8 cellular contexts compared by ENCODE assay signal in the genomic region with DNA sequence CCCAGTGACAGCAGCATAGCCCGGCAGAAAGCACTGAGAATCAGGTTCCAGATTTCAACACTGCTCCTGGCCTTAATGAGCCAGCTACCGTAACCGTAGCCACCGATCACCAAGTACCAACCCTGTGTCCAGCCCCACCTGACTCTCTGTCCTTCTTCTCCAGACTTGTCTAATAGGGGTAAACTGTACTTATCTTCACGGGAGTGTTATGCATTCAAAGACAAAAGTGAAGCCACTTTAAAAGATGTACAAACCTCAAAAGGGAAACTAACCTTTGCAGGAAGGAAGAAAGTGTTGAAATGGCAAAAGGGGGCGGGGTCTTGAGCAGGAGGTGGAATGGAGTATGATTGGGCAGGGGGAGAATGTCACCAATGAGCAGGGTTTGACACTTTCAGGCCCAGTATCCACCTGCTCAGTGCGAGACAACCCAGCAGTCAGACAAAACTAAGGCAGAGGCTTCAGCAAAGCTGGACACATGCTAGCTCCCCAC.
DNase-seq lines count a peak whose midpoint lies in the region; ATAC-seq, FAIRE-seq and TF ChIP-seq lines count a peak whose summit lies in the region.

No MANE protein-coding gene starts in this region.

- peak; percentile 9 for DNase-seq in NAMALWA (ENCODE audit: low spot score)
- peak; percentile 76 for DNase-seq in stimulated activated CD4-positive, alpha-beta T cell treated with anti-CD3 and anti-CD28 coated beads, Interleukin-1b, Interleukin-23, amount 100 ng/mL, for 48 hours
- no peak for DNase-seq in urothelium cell line (ENCODE audit: low spot score)
- DNase-seq in tibial artery, result no peak
- DNase-seq in cortex of kidney (lab: John Stamatoyannopoulos, UW), result no peak
- no peak for DNase-seq in glomerular visceral epithelial cell (ENCODE audit: extremely low spot score)

- peaks cover 0 to 23% (median 18%) of the 10 kb centered on the region in 4 donors for H3K4me1 ChIP-seq in tibial artery

- H3K9me3 Mint-ChIP-seq in activated T-helper 17 cell treated with anti-CD3 and anti-CD28 coated beads, Interleukin-2, amount 50 U/mL, for 72 hours, result peaks cover 4% of the 10 kb centered on the region

- TF ChIP-seq CTCF in tibial artery (IDR thresholded peaks at IDR 0.05), result no peak

- ATAC-seq in GM19468 (IDR thresholded peaks at IDR 0.05; ENCODE audit: extremely low read depth, unreplicated experiment), result peak; percentile 12
- peak; percentile 77 for ATAC-seq in activated T-helper 17 cell treated with anti-CD3 and anti-CD28 coated beads, Interleukin-2, amount 50 U/mL, for 72 hours (replicated peaks)

- no peak for FAIRE-seq in urothelium cell line (lab: Jason Lieb, UNC)

- no peak overlapping the region for H3K4me3 ChIP-seq in tibial artery

- H3K9me3 ChIP-seq in tibial artery, result no peaks in the 10 kb centered on the region

- H3K4me1 Mint-ChIP-seq in activated T-helper 17 cell treated with anti-CD3 and anti-CD28 coated beads, Interleukin-2, amount 50 U/mL, for 72 hours, result peaks cover 58% of the 10 kb centered on the region

- H3K27ac Mint-ChIP-seq in activated T-helper 17 cell treated with anti-CD3 and anti-CD28 coated beads, Interleukin-2, amount 50 U/mL, for 72 hours, result peak overlapping the region; percentile 69

- intact Hi-C loops in tibial artery (cut with DNase I; ENCODE audit: low total_unique reads), result no loop called here

- H3K27me3 Mint-ChIP-seq in activated T-helper 17 cell treated with anti-CD3 and anti-CD28 coated beads, Interleukin-2, amount 50 U/mL, for 72 hours, result no peaks in the 10 kb centered on the region

- no peak overlapping the region for H3K27ac ChIP-seq in tibial artery

- peaks cover under 1% of the 10 kb centered on the region for H3K36me3 Mint-ChIP-seq in activated T-helper 17 cell treated with anti-CD3 and anti-CD28 coated beads, Interleukin-2, amount 50 U/mL, for 72 hours (ENCODE audit: low read depth)

- no peaks in the 10 kb centered on the region for H3K27me3 ChIP-seq in tibial artery

- peak overlapping the region; percentile 80 for H3K4me3 Mint-ChIP-seq in activated T-helper 17 cell treated with anti-CD3 and anti-CD28 coated beads, Interleukin-2, amount 50 U/mL, for 72 hours

- H3K36me3 ChIP-seq in tibial artery, result no peaks in the 10 kb centered on the region

Comparison
In these comparisons a context has a peak if more than half of its experiments do, and no peak if none do; other contexts are left out.
1. DNase-seq: peak in NAMALWA (single experiment) and stimulated activated CD4-positive, alpha-beta T cell treated with anti-CD3 and anti-CD28 coated beads, Interleukin-1b, Interleukin-23, amount 100 ng/mL, for 48 hours (single experiment); none in urothelium cell line (single experiment), tibial artery (0 of 2), cortex of kidney (single experiment) and glomerular visceral epithelial cell (single experiment).